In genomic region chr13:99282264-99283231, GRCh38 we compare ENCODE assay signal across 9 cellular contexts. TPM values are rescaled to one million over a fixed set of nuclear protein-coding genes. Genes with fewer than 3 reads are reported as not detected.
A peak's percentile ranks its signal among the peaks of the same experiment; 100 is the strongest.
DNase-seq lines count a peak whose midpoint lies in the region; ATAC-seq lines count a peak whose summit lies in the region.
"Had no signal": no experiment of that assay in that cellular context is flagged by ENCODE, and none has a peak within 500 bp of the region (broad histone marks: within the 10 kb centered on the region; RNA-seq: fewer than 3 reads in every experiment).

No MANE protein-coding gene starts in this region.

- no peaks in the 10 kb centered on the region for H3K9me3 Mint-ChIP-seq in T-helper 1 cell treated with Interleukin-12 subunit alpha and Interleukin-12 subunit beta and Interleukin-4 antibody, amounts not matched to agents 30 μg/mL and 1 μg/mL, for 36 hours
- no peaks in the 10 kb centered on the region for H3K9me3 Mint-ChIP-seq in activated T-helper 1 cell treated with anti-CD3 and anti-CD28 coated beads, Interleukin-12 subunit alpha, Interleukin-12 subunit beta, Interleukin-2, Interleukin-4 antibody, amounts not matched to agents 30 ng/mL and 10 ng/mL and 1 ng/mL, durations not matched to agents 14 hours and 24 hours and 36 hours

- peak overlapping the region; percentile 29 for H3K4me3 Mint-ChIP-seq in T-helper 1 cell treated with Interleukin-12 subunit alpha and Interleukin-12 subunit beta and Interleukin-4 antibody, amounts not matched to agents 30 μg/mL and 1 μg/mL, for 36 hours
- H3K4me3 Mint-ChIP-seq in activated T-helper 1 cell treated with anti-CD3 and anti-CD28 coated beads, Interleukin-12 subunit alpha, Interleukin-12 subunit beta, Interleukin-2, Interleukin-4 antibody, amounts not matched to agents 30 ng/mL and 10 ng/mL and 1 ng/mL, durations not matched to agents 14 hours and 24 hours and 36 hours: peak overlapping the region; percentile 8

- H3K4me1 Mint-ChIP-seq in T-helper 1 cell treated with Interleukin-12 subunit alpha and Interleukin-12 subunit beta and Interleukin-4 antibody, amounts not matched to agents 30 μg/mL and 1 μg/mL, for 36 hours (ENCODE audit: low read depth): peaks cover 48% of the 10 kb centered on the region
- H3K4me1 Mint-ChIP-seq in activated T-helper 1 cell treated with anti-CD3 and anti-CD28 coated beads, Interleukin-12 subunit alpha, Interleukin-12 subunit beta, Interleukin-2, Interleukin-4 antibody, amounts not matched to agents 30 ng/mL and 10 ng/mL and 1 ng/mL, durations not matched to agents 14 hours and 24 hours and 36 hours (ENCODE audit: low read depth): peaks cover 66% of the 10 kb centered on the region

- H3K4me3 ChIP-seq in skin epidermis: no peak overlapping the region
- H3K4me3 ChIP-seq: SJSA1 had no signal

- H3K27me3 Mint-ChIP-seq in T-helper 1 cell treated with Interleukin-12 subunit alpha and Interleukin-12 subunit beta and Interleukin-4 antibody, amounts not matched to agents 30 μg/mL and 1 μg/mL, for 36 hours (ENCODE audit: low read depth): no peaks in the 10 kb centered on the region
- no peaks in the 10 kb centered on the region for H3K27me3 Mint-ChIP-seq in activated T-helper 1 cell treated with anti-CD3 and anti-CD28 coated beads, Interleukin-12 subunit alpha, Interleukin-12 subunit beta, Interleukin-2, Interleukin-4 antibody, amounts not matched to agents 30 ng/mL and 10 ng/mL and 1 ng/mL, durations not matched to agents 14 hours and 24 hours and 36 hours (ENCODE audit: insufficient read depth)

- intact Hi-C loops in activated T-helper 1 cell treated with anti-CD3 and anti-CD28 coated beads, Interleukin-12 subunit alpha, Interleukin-12 subunit beta, Interleukin-2, Interleukin-4 antibody, amounts not matched to agents 30 ng/mL and 10 ng/mL and 1 ng/mL, durations not matched to agents 14 hours and 24 hours and 36 hours (cut with micrococcal nuclease): loop anchor here (1.0 kb wide), 1 partner anchor 36 kb away; no protein-coding TSS in a partner anchor

- peaks cover 28% of the 10 kb centered on the region for H3K36me3 Mint-ChIP-seq in T-helper 1 cell treated with Interleukin-12 subunit alpha and Interleukin-12 subunit beta and Interleukin-4 antibody, amounts not matched to agents 30 μg/mL and 1 μg/mL, for 36 hours (ENCODE audit: low read depth)
- peaks cover 31% of the 10 kb centered on the region for H3K36me3 Mint-ChIP-seq in activated T-helper 1 cell treated with anti-CD3 and anti-CD28 coated beads, Interleukin-12 subunit alpha, Interleukin-12 subunit beta, Interleukin-2, Interleukin-4 antibody, amounts not matched to agents 30 ng/mL and 10 ng/mL and 1 ng/mL, durations not matched to agents 14 hours and 24 hours and 36 hours (ENCODE audit: low read depth)

- peak overlapping the region; percentile 47 for H3K27ac Mint-ChIP-seq in T-helper 1 cell treated with Interleukin-12 subunit alpha and Interleukin-12 subunit beta and Interleukin-4 antibody, amounts not matched to agents 30 μg/mL and 1 μg/mL, for 36 hours
- peak overlapping the region; percentile 43 for H3K27ac Mint-ChIP-seq in activated T-helper 1 cell treated with anti-CD3 and anti-CD28 coated beads, Interleukin-12 subunit alpha, Interleukin-12 subunit beta, Interleukin-2, Interleukin-4 antibody, amounts not matched to agents 30 ng/mL and 10 ng/mL and 1 ng/mL, durations not matched to agents 14 hours and 24 hours and 36 hours

- H3K27ac ChIP-seq in skin epidermis (peak overlapping the region in 20 of 21 experiments; percentile 50 to 90 (median 74)), caudate nucleus (ENCODE audit: low read depth, low read length) (no peak overlapping the region)
- H3K27ac ChIP-seq: SJSA1 had no signal

- ATAC-seq in HG02938 (IDR thresholded peaks at IDR 0.05; ENCODE audit: unreplicated experiment): peak; percentile 54

- no peak for DNase-seq in T-helper 1 cell
- no peak for DNase-seq in activated T-helper 1 cell treated with anti-CD3 and anti-CD28 coated beads, Interleukin-12 subunit alpha, Interleukin-12 subunit beta, Interleukin-2, Interleukin-4 antibody, amounts not matched to agents 30 ng/mL and 10 ng/mL and 1 ng/mL, durations not matched to agents 14 hours and 24 hours and 36 hours (ENCODE audit: low spot score)
- no peak for DNase-seq in NCI-H2196 treated with DMSO at 0.1 percent for 48 hours (lab: John Stamatoyannopoulos, UW; ENCODE audit: unreplicated experiment)
- no peak for DNase-seq in cerebellum (ENCODE audit: low spot score)
- DNase-seq in caudate nucleus (lab: John Stamatoyannopoulos, UW): no peak

RNA-seq across cellular contexts. Expression of gene GPR18, which starts 24.4 kb away (rescaled TPM):
- 12.0 and 15.9 TPM in 2 replicates for total RNA-seq in activated T-helper 1 cell treated with anti-CD3 and anti-CD28 coated beads, Interleukin-12 subunit alpha, Interleukin-12 subunit beta, Interleukin-2, Interleukin-4 antibody, amounts not matched to agents 30 ng/mL and 10 ng/mL and 1 ng/mL, durations not matched to agents 14 hours and 24 hours and 36 hours
- not detected for total RNA-seq in cerebellum
- total RNA-seq: SJSA1 had no signal

RNA-seq across cellular contexts. Expression of gene GPR183, which starts 24.7 kb away (rescaled TPM):
- total RNA-seq in activated T-helper 1 cell treated with anti-CD3 and anti-CD28 coated beads, Interleukin-12 subunit alpha, Interleukin-12 subunit beta, Interleukin-2, Interleukin-4 antibody, amounts not matched to agents 30 ng/mL and 10 ng/mL and 1 ng/mL, durations not matched to agents 14 hours and 24 hours and 36 hours: 22.6 and 23.6 TPM in 2 replicates
- total RNA-seq in cerebellum: 1.1 TPM

Comparison
In these comparisons a context has a peak if more than half of its experiments do, and no peak if none do; other contexts are left out.
1. RNA of gene GPR18, which starts 24.4 kb away (total RNA-seq): 12.0 to 15.9 TPM in activated T-helper 1 cell treated with anti-CD3 and anti-CD28 coated beads, Interleukin-12 subunit alpha, Interleukin-12 subunit beta, Interleukin-2, Interleukin-4 antibody, amounts not matched to agents 30 ng/mL and 10 ng/mL and 1 ng/mL, durations not matched to agents 14 hours and 24 hours and 36 hours; not detected in cerebellum (single experiment); every median in the first group is over 10 times any median in the second.
2. RNA of gene GPR183, which starts 24.7 kb away (total RNA-seq): 22.6 to 23.6 TPM in activated T-helper 1 cell treated with anti-CD3 and anti-CD28 coated beads, Interleukin-12 subunit alpha, Interleukin-12 subunit beta, Interleukin-2, Interleukin-4 antibody, amounts not matched to agents 30 ng/mL and 10 ng/mL and 1 ng/mL, durations not matched to agents 14 hours and 24 hours and 36 hours; 1.1 TPM in cerebellum (single experiment); every median in the first group is over 10 times any median in the second.